21 cellular contexts compared by ENCODE assay signal in the genomic region with DNA sequence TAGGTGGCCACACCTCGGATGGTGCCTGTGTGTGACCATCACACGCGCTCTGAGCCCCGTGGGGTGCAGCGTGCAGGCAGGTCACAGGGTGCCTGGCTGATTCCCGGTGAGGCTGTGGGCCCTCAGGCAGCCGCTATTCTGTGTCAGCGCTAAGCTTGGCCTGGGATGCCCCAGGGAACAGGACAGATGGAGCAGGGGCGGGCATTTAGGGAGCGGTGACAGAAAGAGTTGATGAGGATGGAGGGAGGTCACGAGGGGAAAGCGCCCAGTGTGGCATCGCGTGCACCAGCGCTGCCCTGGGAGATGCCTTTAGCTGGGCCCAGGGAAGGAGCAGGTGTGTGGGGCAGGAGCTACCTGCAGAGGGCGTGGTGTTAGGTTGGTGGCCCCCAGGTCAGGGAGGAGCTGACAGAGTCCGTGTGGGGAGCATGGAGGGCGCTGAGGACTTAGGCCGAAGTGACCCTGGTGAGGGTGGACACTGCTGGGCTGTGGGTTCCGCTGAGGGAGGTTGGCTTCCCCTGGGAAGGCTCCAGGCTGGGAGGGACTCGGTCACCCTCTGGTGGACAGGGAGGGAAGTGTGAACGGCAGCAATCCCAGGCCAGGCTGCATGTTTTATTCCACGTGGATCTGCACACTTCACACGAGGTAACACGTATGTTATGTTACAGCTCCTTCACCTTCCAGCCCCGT. TPM values are rescaled to one million over a fixed set of nuclear protein-coding genes. Genes with fewer than 3 reads are reported as not detected.
DNase-seq lines count a peak whose midpoint lies in the region; ATAC-seq, FAIRE-seq and TF ChIP-seq lines count a peak whose summit lies in the region.
"Not testable (repeated sequence)": the region's sequence is repeated elsewhere in the genome, so short reads cannot be mapped to it uniquely, and the experiment has no call there.
"Had no signal": no experiment of that assay in that cellular context is flagged by ENCODE, and none has a peak within 500 bp of the region (broad histone marks: within the 10 kb centered on the region; RNA-seq: fewer than 3 reads in every experiment).

No MANE protein-coding gene starts in this region.

- TF ChIP-seq POLR2A in A549 (IDR thresholded peaks at IDR 0.05; ENCODE audit: low read length); K562 (conservative IDR thresholded peaks at IDR 0.05); HepG2 (IDR thresholded peaks at IDR 0.05; ENCODE audit: insufficient read depth in 1 of 2, low read depth in 2 of 2, low read length in 2 of 2): not testable (repeated sequence)

- not testable (repeated sequence) for H3K9ac ChIP-seq in KMS-11; PC-3 (ENCODE audit: low read length); K562 (ENCODE audit: insufficient read depth in 1 of 2, low read depth in 2 of 2, low read length in 2 of 2); HepG2 (ENCODE audit: insufficient read depth, low read depth, low read length)

- ATAC-seq in A549, PC-3, K562, HepG2: not testable (repeated sequence)

- not testable (repeated sequence) for FAIRE-seq in A549 (lab: Jason Lieb, UNC); K562 (lab: Jason Lieb, UNC); HepG2 (lab: Jason Lieb, UNC)

- peak overlapping the region in 1 of 2 experiments; percentile 34; a peak in 2 of 6 replicates for H3K27ac ChIP-seq in A549
- not testable (repeated sequence) for H3K27ac ChIP-seq in KMS-11; PC-3 (ENCODE audit: low read length); K562 (ENCODE audit: extremely low read depth, low read depth, low read length); HepG2 (ENCODE audit: extremely low read length, insufficient read depth, low read length)

- H3K9me1 ChIP-seq in K562 (ENCODE audit: control insufficient read depth, insufficient read depth, low read length): not testable (repeated sequence)

- not testable (repeated sequence) for H4K20me1 ChIP-seq in KMS-11 (ENCODE audit: insufficient read depth); PC-3 (ENCODE audit: low read length); K562 (replicated peaks; ENCODE audit: control insufficient read depth, insufficient read depth, low read length); HepG2 (ENCODE audit: insufficient read depth, low read length)

- H3K4me1 ChIP-seq in A549; KMS-11 (ENCODE audit: low read depth, poor library complexity, severe bottlenecking); PC-3 (ENCODE audit: insufficient read depth, low read length); K562 (replicated peaks in 1 of 2; ENCODE audit: control insufficient read depth in 2 of 2, insufficient read depth in 2 of 2, low read length in 2 of 2); HepG2 (ENCODE audit: insufficient read depth, low read length): not testable (repeated sequence)

- not testable (repeated sequence) for H3K27me3 ChIP-seq in KMS-11 (ENCODE audit: insufficient read depth, low read depth); PC-3 (ENCODE audit: low read length); K562 (ENCODE audit: control insufficient read depth in 2 of 2, insufficient read depth in 2 of 2, low read length in 2 of 2); HepG2 (ENCODE audit: control insufficient read depth in 1 of 2, insufficient read depth in 2 of 2, low read length in 2 of 2)

- H3F3A ChIP-seq in PC-3 (ENCODE audit: low read length, unreplicated experiment): not testable (repeated sequence)

- POLR2A ChIA-PET in A549 (lab: Yijun Ruan, JAX); PC-3 (lab: Charles Lee; ENCODE audit: unreplicated experiment); K562 (lab: Yijun Ruan, JAX); HepG2 (lab: Yijun Ruan, JAX): not testable (repeated sequence)

- H3K9me2 ChIP-seq in PC-3 (replicated peaks; ENCODE audit: low read length): not testable (repeated sequence)

- in situ Hi-C loops in K562 (cut with MboI); HepG2 (cut with HindIII; ENCODE audit: extremely low pct_ligation_motif_present, low pct_unique_long_range_greater_than_20kb): not testable (repeated sequence)

- not testable (repeated sequence) for TF ChIP-seq EP300 in A549 (IDR thresholded peaks at IDR 0.05); K562 (IDR thresholded peaks at IDR 0.05; ENCODE audit: low read length); HepG2 (IDR thresholded peaks at IDR 0.05; ENCODE audit: low read depth in 2 of 2, low read length in 2 of 2); HepG2 (CRISPR knock-in tag; IDR thresholded peaks at IDR 0.05; ENCODE audit: borderline replicate concordance)

- not testable (repeated sequence) for H2AFZ ChIP-seq in KMS-11 (ENCODE audit: low read depth); PC-3 (ENCODE audit: low read length); HepG2 (ENCODE audit: low read length)
- H2AFZ ChIP-seq in K562 (ENCODE audit: low read depth, low read length): 0 out of 2 replicates have a peak overlapping the region, but pooled peaks have one; percentile 32

- WGBS in A549 (ENCODE audit: missing lambda C conversion rate): 82% methylated on average over 26 of the region's 26 CpGs
- WGBS in K562 (ENCODE audit: insufficient coverage, low coverage, missing lambda C conversion rate): 2% methylated on average over 12 of the region's 26 CpGs
- WGBS in HepG2 (ENCODE audit: low lambda C conversion rate): 45% methylated on average over 21 of the region's 26 CpGs

- intact Hi-C loops in PC-3 (cut with micrococcal nuclease); K562 (cut with micrococcal nuclease); HepG2 (cut with micrococcal nuclease; ENCODE audit: unreplicated experiment): not testable (repeated sequence)

- not testable (repeated sequence) for H3K36me3 ChIP-seq in KMS-11 (ENCODE audit: insufficient read depth); PC-3 (ENCODE audit: low read depth, low read length); K562 (ENCODE audit: control insufficient read depth, insufficient read depth, low read length); HepG2 (replicated peaks in 1 of 2; ENCODE audit: control insufficient read depth in 1 of 2, insufficient read depth in 2 of 2, low read length in 2 of 2)

- TF ChIP-seq CTCF in A549 (IDR thresholded peaks at IDR 0.05) (peak; percentile 28; the same call in 1 of the 3 replicates), GM12875 (IDR thresholded peaks at IDR 0.05; ENCODE audit: borderline replicate concordance, insufficient read depth, low read depth, low read length) (peak; percentile 44; the same call in 1 of the 2 replicates), KMS-11 (conservative IDR thresholded peaks at IDR 0.05; ENCODE audit: low read depth, low read length) (0 out of 2 replicates have a peak, but pooled peaks have one; percentile 20), PC-3 (conservative IDR thresholded peaks at IDR 0.05; ENCODE audit: low read depth, low read length) (peak; percentile 42; the same call in 1 of the 2 replicates), K562 (IDR thresholded peaks at IDR 0.05 in 2 of 3, conservative IDR thresholded peaks at IDR 0.05 in 1 of 3; ENCODE audit: insufficient read depth in 2 of 3, low read depth in 1 of 3, low read length in 3 of 3) (peak; percentile 49 to 73 (median 49); a peak in 5 of 6 replicates), fibroblast of mammary gland (conservative IDR thresholded peaks at IDR 0.05; ENCODE audit: control insufficient read depth, insufficient read depth, low read depth, low read length) (peak; percentile 43), HepG2 (CRISPR knock-in tag; IDR thresholded peaks at IDR 0.05) (peak; percentile 31; the same call in 1 of the 2 replicates)

- not testable (repeated sequence) for H3K4me3 ChIP-seq in A549; GM12875 (ENCODE audit: low read depth, low read length); KMS-11 (IDR thresholded peaks at IDR 0.05; ENCODE audit: insufficient read depth, low read depth, low read length); PC-3 (ENCODE audit: low read length); K562; fibroblast of mammary gland (ENCODE audit: control insufficient read depth, low read depth, low read length); HepG2 (replicated peaks in 1 of 3; ENCODE audit: insufficient read depth in 1 of 3, low read depth in 2 of 3, low read length in 3 of 3)

- not testable (repeated sequence) for H3K4me2 ChIP-seq in A549; KMS-11; PC-3 (ENCODE audit: low read length); K562 (ENCODE audit: insufficient read depth, low read length); HepG2 (ENCODE audit: low read depth, low read length)

- not testable (repeated sequence) for H3K79me2 ChIP-seq in KMS-11 (ENCODE audit: insufficient read depth, low read depth); PC-3 (ENCODE audit: low read length); K562 (ENCODE audit: control insufficient read depth, insufficient read depth, low read length); HepG2 (ENCODE audit: insufficient read depth, low read length)

- peak in 1 of 2 experiments; percentile 43; a peak in 2 of 5 replicates for TF ChIP-seq RAD21 in A549 (conservative IDR thresholded peaks at IDR 0.05 in 1 of 2, IDR thresholded peaks at IDR 0.05 in 1 of 2)
- TF ChIP-seq RAD21 in K562 (CRISPR knock-in tag; conservative IDR thresholded peaks at IDR 0.05 in 1 of 2, IDR thresholded peaks at IDR 0.05 in 1 of 2); HepG2 (CRISPR knock-in tag; IDR thresholded peaks at IDR 0.05): not testable (repeated sequence)

- not testable (repeated sequence) for BruUV-seq in PC-3 (replicated peaks; lab: Mats Ljungman, UMichigan); K562 (replicated peaks; lab: Mats Ljungman, UMichigan); HepG2 (replicated peaks; lab: Mats Ljungman, UMichigan)

- CTCF ChIA-PET in A549 (lab: Yijun Ruan, JAX): interaction anchor here (0.9 to 1.4 kb wide), 3 partner anchors 21 to 312 kb away, joined by 3 to 4 read pairs (median 3); no protein-coding TSS in a partner anchor
- CTCF ChIA-PET in PC-3 (lab: Charles Lee); K562 (lab: Yijun Ruan, JAX; ENCODE audit: low intra/inter-chr PET ratio); HepG2 (lab: Yijun Ruan, JAX; ENCODE audit: low intra/inter-chr PET ratio, low total read pairs): not testable (repeated sequence)

- not testable (repeated sequence) for H3K9me3 ChIP-seq in A549; PC-3 (ENCODE audit: low read length); K562 (replicated peaks; ENCODE audit: control insufficient read depth, insufficient read depth, low read depth, low read length); HepG2 (ENCODE audit: low read length)

- DNase-seq in A549 (ENCODE audit: low read depth in 1 of 2, low spot score in 1 of 2) (peak in 1 of 2 experiments; percentile 38), DMS114 treated with DMSO at 0.1 percent for 48 hours (lab: John Stamatoyannopoulos, UW; ENCODE audit: unreplicated experiment) (peak; percentile 18), K562 (ENCODE audit: extremely low read depth in 1 of 4, low spot score in 3 of 4) (peak in 3 of 4 experiments; percentile 4 to 10 (median 7)), fibroblast of mammary gland (ENCODE audit: low read depth) (peak; percentile 11)
- not testable (repeated sequence) for DNase-seq in PC-3; HepG2 (ENCODE audit: low spot score)

RNA-seq across cellular contexts. Expression of gene PSG6, which starts 1.5 kb away (rescaled TPM):
- polyA plus RNA-seq in A549 (2011; rRNA removed) (0.05 TPM in 1 of 2 replicates, not detected in the other), A549 (2017; fragmentation: RNase III; extraction: RNeasy Plus Mini Kit Qiagen cat#74134 plus additional on column Dnase treatment) (not detected in 3 replicates), K562 (2011; rRNA removed) (not detected in 2 replicates), K562 (2014; fragmentation: Illumina TruSeq; extraction: Trizol) (not detected in 2 replicates), K562 (2014; fragmentation: Nextera tagmentation; extraction: Ambion mirVana) (not detected), K562 (2014; rRNA removed) (not detected in 2 replicates), HepG2 (2011; rRNA removed) (not detected in 2 replicates)
- 0.06 TPM in 1 of 2 replicates, not detected in the other for polyA plus RNA-seq in A549 (2012; cell fraction: cytosol; rRNA removed)
- polyA plus RNA-seq in A549 (2012; cell fraction: nucleus; rRNA removed): not detected in 2 replicates
- not detected in 2 replicates for polyA minus RNA-seq in A549 (2011; rRNA and poly(A)+ RNA removed)
- total RNA-seq in PC-3 (2014; rRNA removed) (not detected in 2 replicates), K562 (2014; rRNA removed) (not detected in 2 replicates), K562 (2014; rRNA removed; fragmentation: Illumina TruSeq; extraction: Trizol) (not detected in 2 replicates), K562 (2015; rRNA removed; fragmentation: Illumina TruSeq; extraction: Trizol) (not detected in 2 replicates), K562 (2021) (not detected in 2 replicates), HepG2 (2016; rRNA removed; fragmentation: Illumina TruSeq; extraction: Trizol) (not detected in 2 replicates)
- total RNA-seq in K562 (2011; cell fraction: chromatin; rRNA removed; ENCODE audit: low replicate concordance): not detected in 2 replicates
- total RNA-seq in K562 (2011; cell fraction: nucleolus; rRNA removed): not detected in 2 replicates
- not detected in 2 replicates for total RNA-seq in K562 (2011; cell fraction: nucleoplasm; rRNA removed)
- not detected in 2 replicates for polyA plus RNA-seq in K562 (2011; cell fraction: cytosol; rRNA removed)
- not detected in 2 replicates for polyA plus RNA-seq in K562 (2011; cell fraction: nucleus; rRNA removed)
- not detected in 2 replicates for polyA plus RNA-seq in K562 (2012)
- polyA minus RNA-seq in K562 (2011; rRNA and poly(A)+ RNA removed): not detected in 2 replicates
- not detected in 2 replicates for polyA minus RNA-seq in K562 (2011; cell fraction: cytosol; rRNA and poly(A)+ RNA removed)
- not detected in 2 replicates for polyA minus RNA-seq in K562 (2011; cell fraction: nucleus; rRNA and poly(A)+ RNA removed)
- total RNA-seq in HepG2 (2016; cell fraction: cytosol; rRNA removed; fragmentation: Illumina TruSeq; extraction: Trizol; ENCODE audit: low read depth): not detected in 2 replicates
- not detected in 2 replicates for total RNA-seq in HepG2 (2016; cell fraction: insoluble cytoplasmic fraction; rRNA removed; fragmentation: Illumina TruSeq; extraction: Trizol)
- total RNA-seq in HepG2 (2016; cell fraction: membrane; rRNA removed; fragmentation: Illumina TruSeq; extraction: Trizol): not detected in 2 replicates
- total RNA-seq in HepG2 (2016; cell fraction: nucleus; rRNA removed; fragmentation: Illumina TruSeq; extraction: Trizol): not detected in 2 replicates
- polyA plus RNA-seq in HepG2 (2011; cell fraction: cytosol; rRNA removed): not detected in 2 replicates
- polyA plus RNA-seq in HepG2 (2011; cell fraction: nucleus; rRNA removed): not detected in 2 replicates
- polyA plus RNA-seq in HepG2 (2012): not detected in 2 replicates
- polyA plus RNA-seq in HepG2 (2016; cell fraction: cytosol; fragmentation: Illumina TruSeq; extraction: Trizol; ENCODE audit: low read depth): not detected in 2 replicates
- not detected in 2 replicates for polyA plus RNA-seq in HepG2 (2016; cell fraction: insoluble cytoplasmic fraction; fragmentation: Illumina TruSeq; extraction: Trizol; ENCODE audit: low read depth)
- polyA plus RNA-seq in HepG2 (2016; cell fraction: membrane; fragmentation: Illumina TruSeq; extraction: Trizol; ENCODE audit: low read depth): not detected in 2 replicates
- not detected in 2 replicates for polyA plus RNA-seq in HepG2 (2016; cell fraction: nucleus; fragmentation: Illumina TruSeq; extraction: Trizol; ENCODE audit: insufficient read depth, low read depth)
- not detected in 2 replicates for polyA minus RNA-seq in HepG2 (2011; rRNA and poly(A)+ RNA removed; ENCODE audit: low replicate concordance)
- not detected in 2 replicates for polyA minus RNA-seq in HepG2 (2011; cell fraction: cytosol; rRNA and poly(A)+ RNA removed)
- not detected in 2 replicates for polyA minus RNA-seq in HepG2 (2011; cell fraction: nucleus; rRNA and poly(A)+ RNA removed)
- total RNA-seq: A172; activated naive CD8-positive, alpha-beta T cell treated with anti-CD3 and anti-CD28 coated beads for 36 hours; activated T-helper 2 cell treated with anti-CD3 and anti-CD28 coated beads, Interferon-gamma antibody, Interleukin-2, Interleukin-4, amounts not matched to agents 10 μg/mL and 5 μg/mL and 100 μg/mL, durations not matched to agents 14 hours and 24 hours and 36 hours; endothelial cell of umbilical vein; left cardiac atrium; natural killer cell treated with Interleukin-12 subunit alpha and Interleukin-12 subunit beta and Interleukin-15 and Interleukin-18, amount 100 ng/mL, for 72 hours; Peyer's patch; right lobe of liver; SJSA1; subcutaneous adipose tissue; T-helper 17 cell; ureter had no signal
- polyA plus RNA-seq: CD4-positive, CD25-positive, alpha-beta regulatory T cell; endothelial cell of umbilical vein had no signal

RNA-seq across cellular contexts. Expression of gene PSG7, which starts 17.8 kb away (rescaled TPM):
- polyA plus RNA-seq in A549 (2011; rRNA removed): not detected in 2 replicates
- polyA plus RNA-seq in A549 (2012; cell fraction: cytosol; rRNA removed): 0.04 TPM in 1 of 2 replicates, not detected in the other
- polyA plus RNA-seq in A549 (2012; cell fraction: nucleus; rRNA removed): not detected in 2 replicates
- polyA plus RNA-seq in A549 (2017; fragmentation: RNase III; extraction: RNeasy Plus Mini Kit Qiagen cat#74134 plus additional on column Dnase treatment): 0.07 TPM in 1 of 3 replicates, not detected in the others
- not detected in 2 replicates for polyA minus RNA-seq in A549 (2011; rRNA and poly(A)+ RNA removed)
- total RNA-seq in PC-3 (2014; rRNA removed): not detected in 2 replicates
- not detected in 2 replicates for total RNA-seq in K562 (2011; cell fraction: chromatin; rRNA removed; ENCODE audit: low replicate concordance)
- not detected in 2 replicates for total RNA-seq in K562 (2011; cell fraction: nucleolus; rRNA removed)
- not detected in 2 replicates for total RNA-seq in K562 (2011; cell fraction: nucleoplasm; rRNA removed)
- total RNA-seq in K562 (2014; rRNA removed): not detected in 2 replicates
- total RNA-seq in K562 (2014; rRNA removed; fragmentation: Illumina TruSeq; extraction: Trizol): not detected in 2 replicates
- total RNA-seq in K562 (2015; rRNA removed; fragmentation: Illumina TruSeq; extraction: Trizol): not detected in 2 replicates
- not detected in 2 replicates for total RNA-seq in K562 (2021)
- polyA plus RNA-seq in K562 (2011; rRNA removed): not detected in 2 replicates
- polyA plus RNA-seq in K562 (2011; cell fraction: cytosol; rRNA removed): not detected in 2 replicates
- polyA plus RNA-seq in K562 (2011; cell fraction: nucleus; rRNA removed): not detected in 2 replicates
- polyA plus RNA-seq in K562 (2012): not detected in 2 replicates
- polyA plus RNA-seq in K562 (2014; fragmentation: Illumina TruSeq; extraction: Trizol): not detected in 2 replicates
- polyA plus RNA-seq in K562 (2014; fragmentation: Nextera tagmentation; extraction: Ambion mirVana): not detected
- polyA plus RNA-seq in K562 (2014; rRNA removed): not detected in 2 replicates
- not detected in 2 replicates for polyA minus RNA-seq in K562 (2011; rRNA and poly(A)+ RNA removed)
- not detected in 2 replicates for polyA minus RNA-seq in K562 (2011; cell fraction: cytosol; rRNA and poly(A)+ RNA removed)
- not detected in 2 replicates for polyA minus RNA-seq in K562 (2011; cell fraction: nucleus; rRNA and poly(A)+ RNA removed)
- total RNA-seq in HepG2 (2016; rRNA removed; fragmentation: Illumina TruSeq; extraction: Trizol): not detected in 2 replicates
- not detected in 2 replicates for total RNA-seq in HepG2 (2016; cell fraction: cytosol; rRNA removed; fragmentation: Illumina TruSeq; extraction: Trizol; ENCODE audit: low read depth)
- total RNA-seq in HepG2 (2016; cell fraction: insoluble cytoplasmic fraction; rRNA removed; fragmentation: Illumina TruSeq; extraction: Trizol): not detected in 2 replicates
- not detected in 2 replicates for total RNA-seq in HepG2 (2016; cell fraction: membrane; rRNA removed; fragmentation: Illumina TruSeq; extraction: Trizol)
- total RNA-seq in HepG2 (2016; cell fraction: nucleus; rRNA removed; fragmentation: Illumina TruSeq; extraction: Trizol): not detected in 2 replicates
- polyA plus RNA-seq in HepG2 (2011; rRNA removed): not detected in 2 replicates
- polyA plus RNA-seq in HepG2 (2011; cell fraction: cytosol; rRNA removed): not detected in 2 replicates
- not detected in 2 replicates for polyA plus RNA-seq in HepG2 (2011; cell fraction: nucleus; rRNA removed)
- not detected in 2 replicates for polyA plus RNA-seq in HepG2 (2012)
- not detected in 2 replicates for polyA plus RNA-seq in HepG2 (2016; cell fraction: cytosol; fragmentation: Illumina TruSeq; extraction: Trizol; ENCODE audit: low read depth)
- polyA plus RNA-seq in HepG2 (2016; cell fraction: insoluble cytoplasmic fraction; fragmentation: Illumina TruSeq; extraction: Trizol; ENCODE audit: low read depth): not detected in 2 replicates
- polyA plus RNA-seq in HepG2 (2016; cell fraction: membrane; fragmentation: Illumina TruSeq; extraction: Trizol; ENCODE audit: low read depth): not detected in 2 replicates
- polyA plus RNA-seq in HepG2 (2016; cell fraction: nucleus; fragmentation: Illumina TruSeq; extraction: Trizol; ENCODE audit: insufficient read depth, low read depth): not detected in 2 replicates
- polyA minus RNA-seq in HepG2 (2011; rRNA and poly(A)+ RNA removed; ENCODE audit: low replicate concordance): not detected in 2 replicates
- not detected in 2 replicates for polyA minus RNA-seq in HepG2 (2011; cell fraction: cytosol; rRNA and poly(A)+ RNA removed)
- polyA minus RNA-seq in HepG2 (2011; cell fraction: nucleus; rRNA and poly(A)+ RNA removed): not detected in 2 replicates
- total RNA-seq: A172; activated naive CD8-positive, alpha-beta T cell treated with anti-CD3 and anti-CD28 coated beads for 36 hours; activated T-helper 2 cell treated with anti-CD3 and anti-CD28 coated beads, Interferon-gamma antibody, Interleukin-2, Interleukin-4, amounts not matched to agents 10 μg/mL and 5 μg/mL and 100 μg/mL, durations not matched to agents 14 hours and 24 hours and 36 hours; CD4-positive, CD25-positive, alpha-beta regulatory T cell; endothelial cell of umbilical vein; left cardiac atrium; natural killer cell treated with Interleukin-12 subunit alpha and Interleukin-12 subunit beta and Interleukin-15 and Interleukin-18, amount 100 ng/mL, for 72 hours; Peyer's patch; right lobe of liver; SJSA1; subcutaneous adipose tissue; T-helper 17 cell; ureter had no signal
- polyA plus RNA-seq: CD4-positive, CD25-positive, alpha-beta regulatory T cell; endothelial cell of umbilical vein had no signal

RNA-seq across cellular contexts. Expression of gene PSG1, which starts 39.7 kb away (rescaled TPM):
- polyA plus RNA-seq in A549 (2011; rRNA removed): 0.16 and 0.22 TPM in 2 replicates
- 0.16 and 0.26 TPM in 2 replicates for polyA plus RNA-seq in A549 (2012; cell fraction: cytosol; rRNA removed)
- 0.32 and 0.43 TPM in 2 replicates for polyA plus RNA-seq in A549 (2012; cell fraction: nucleus; rRNA removed)
- polyA plus RNA-seq in A549 (2017; fragmentation: RNase III; extraction: RNeasy Plus Mini Kit Qiagen cat#74134 plus additional on column Dnase treatment): 0.28 to 0.41 TPM (median 0.30 TPM) in 3 replicates
- 0.10 and 0.12 TPM in 2 replicates for polyA minus RNA-seq in A549 (2011; rRNA and poly(A)+ RNA removed)
- total RNA-seq in PC-3 (2014; rRNA removed): not detected in 2 replicates
- not detected in 2 replicates for total RNA-seq in K562 (2011; cell fraction: chromatin; rRNA removed; ENCODE audit: low replicate concordance)
- total RNA-seq in K562 (2011; cell fraction: nucleolus; rRNA removed): not detected in 2 replicates
- not detected in 2 replicates for total RNA-seq in K562 (2011; cell fraction: nucleoplasm; rRNA removed)
- total RNA-seq in K562 (2014; rRNA removed): not detected in 2 replicates
- total RNA-seq in K562 (2014; rRNA removed; fragmentation: Illumina TruSeq; extraction: Trizol): not detected in 2 replicates
- total RNA-seq in K562 (2015; rRNA removed; fragmentation: Illumina TruSeq; extraction: Trizol): not detected in 2 replicates
- not detected in 2 replicates for total RNA-seq in K562 (2021)
- not detected in 2 replicates for polyA plus RNA-seq in K562 (2011; rRNA removed)
- polyA plus RNA-seq in K562 (2011; cell fraction: cytosol; rRNA removed): not detected in 2 replicates
- not detected in 2 replicates for polyA plus RNA-seq in K562 (2011; cell fraction: nucleus; rRNA removed)
- polyA plus RNA-seq in K562 (2012): not detected in 2 replicates
- not detected in 2 replicates for polyA plus RNA-seq in K562 (2014; fragmentation: Illumina TruSeq; extraction: Trizol)
- not detected for polyA plus RNA-seq in K562 (2014; fragmentation: Nextera tagmentation; extraction: Ambion mirVana)
- polyA plus RNA-seq in K562 (2014; rRNA removed): not detected in 2 replicates
- polyA minus RNA-seq in K562 (2011; rRNA and poly(A)+ RNA removed): not detected in 2 replicates
- not detected in 2 replicates for polyA minus RNA-seq in K562 (2011; cell fraction: cytosol; rRNA and poly(A)+ RNA removed)
- polyA minus RNA-seq in K562 (2011; cell fraction: nucleus; rRNA and poly(A)+ RNA removed): not detected in 2 replicates
- not detected in 2 replicates for total RNA-seq in HepG2 (2016; rRNA removed; fragmentation: Illumina TruSeq; extraction: Trizol)
- not detected in 2 replicates for total RNA-seq in HepG2 (2016; cell fraction: cytosol; rRNA removed; fragmentation: Illumina TruSeq; extraction: Trizol; ENCODE audit: low read depth)
- total RNA-seq in HepG2 (2016; cell fraction: insoluble cytoplasmic fraction; rRNA removed; fragmentation: Illumina TruSeq; extraction: Trizol): not detected in 2 replicates
- not detected in 2 replicates for total RNA-seq in HepG2 (2016; cell fraction: membrane; rRNA removed; fragmentation: Illumina TruSeq; extraction: Trizol)
- total RNA-seq in HepG2 (2016; cell fraction: nucleus; rRNA removed; fragmentation: Illumina TruSeq; extraction: Trizol): not detected in 2 replicates
- polyA plus RNA-seq in HepG2 (2011; rRNA removed): not detected in 2 replicates
- polyA plus RNA-seq in HepG2 (2011; cell fraction: cytosol; rRNA removed): not detected in 2 replicates
- not detected in 2 replicates for polyA plus RNA-seq in HepG2 (2011; cell fraction: nucleus; rRNA removed)
- polyA plus RNA-seq in HepG2 (2012): not detected in 2 replicates
- not detected in 2 replicates for polyA plus RNA-seq in HepG2 (2016; cell fraction: cytosol; fragmentation: Illumina TruSeq; extraction: Trizol; ENCODE audit: low read depth)
- polyA plus RNA-seq in HepG2 (2016; cell fraction: insoluble cytoplasmic fraction; fragmentation: Illumina TruSeq; extraction: Trizol; ENCODE audit: low read depth): not detected in 2 replicates
- polyA plus RNA-seq in HepG2 (2016; cell fraction: membrane; fragmentation: Illumina TruSeq; extraction: Trizol; ENCODE audit: low read depth): not detected in 2 replicates
- polyA plus RNA-seq in HepG2 (2016; cell fraction: nucleus; fragmentation: Illumina TruSeq; extraction: Trizol; ENCODE audit: insufficient read depth, low read depth): not detected in 2 replicates
- not detected in 2 replicates for polyA minus RNA-seq in HepG2 (2011; rRNA and poly(A)+ RNA removed; ENCODE audit: low replicate concordance)
- polyA minus RNA-seq in HepG2 (2011; cell fraction: cytosol; rRNA and poly(A)+ RNA removed): not detected in 2 replicates
- not detected in 2 replicates for polyA minus RNA-seq in HepG2 (2011; cell fraction: nucleus; rRNA and poly(A)+ RNA removed)
- total RNA-seq: activated naive CD8-positive, alpha-beta T cell treated with anti-CD3 and anti-CD28 coated beads for 36 hours; activated T-helper 2 cell treated with anti-CD3 and anti-CD28 coated beads, Interferon-gamma antibody, Interleukin-2, Interleukin-4, amounts not matched to agents 10 μg/mL and 5 μg/mL and 100 μg/mL, durations not matched to agents 14 hours and 24 hours and 36 hours; endothelial cell of umbilical vein; left cardiac atrium; natural killer cell treated with Interleukin-12 subunit alpha and Interleukin-12 subunit beta and Interleukin-15 and Interleukin-18, amount 100 ng/mL, for 72 hours; Peyer's patch; right lobe of liver; ureter had no signal
- polyA plus RNA-seq: CD4-positive, CD25-positive, alpha-beta regulatory T cell; endothelial cell of umbilical vein had no signal
